Comparison of ENCODE assay signal across 18 cellular contexts in genomic region chr12:24738436-24738835, GRCh38.
DNase-seq lines count a peak whose midpoint lies in the region; ATAC-seq and TF ChIP-seq lines count a peak whose summit lies in the region.
"Had no signal": no experiment of that assay in that cellular context is flagged by ENCODE, and none has a peak within 500 bp of the region (broad histone marks: within the 10 kb centered on the region; RNA-seq: fewer than 3 reads in every experiment).

No MANE protein-coding gene starts in this region.

- no peak for TF ChIP-seq POLR2A in heart left ventricle (IDR thresholded peaks at IDR 0.05)

- no peak for TF ChIP-seq CTCF in OCI-LY3 (IDR thresholded peaks at IDR 0.05; ENCODE audit: low read depth, low read length)
- no peak for TF ChIP-seq CTCF in choroid plexus epithelial cell (conservative IDR thresholded peaks at IDR 0.05; ENCODE audit: low read depth, low read length)
- no peak for TF ChIP-seq CTCF in heart left ventricle (IDR thresholded peaks at IDR 0.05)

- peak overlapping the region; percentile 53 for H3K27ac ChIP-seq in OCI-LY3 (ENCODE audit: low read length)
- H3K27ac ChIP-seq in mesodermal cell (ENCODE audit: low read depth, low read length, severe bottlenecking) = peak overlapping the region; percentile 30
- H3K27ac ChIP-seq in heart left ventricle = no peak overlapping the region
- H3K27ac ChIP-seq: BLaER1 treated with 17β-estradiol and CSF1 and Interleukin-3, amounts not matched to agents 10 nM and 100 nM had no signal

- H3K9me3 ChIP-seq in OCI-LY3 (ENCODE audit: insufficient read depth, low read length) = no peaks in the 10 kb centered on the region
- H3K9me3 ChIP-seq in mesodermal cell (ENCODE audit: control insufficient read depth, low read length) = no peaks in the 10 kb centered on the region
- H3K9me3 ChIP-seq in heart left ventricle = no peaks in the 10 kb centered on the region
- H3K9me3 ChIP-seq: MG63 had no signal

- H3K4me1 ChIP-seq in OCI-LY3 (ENCODE audit: low read length) (peaks cover 96% of the 10 kb centered on the region), mesodermal cell (ENCODE audit: control insufficient read depth, insufficient read depth, low read length, poor library complexity, severe bottlenecking) (peaks cover 26% of the 10 kb centered on the region), heart left ventricle (peaks cover 0 to 24% (median 0%) of the 10 kb centered on the region in 12 donors)

- H3K9ac ChIP-seq in OCI-LY3 (ENCODE audit: low read length) = peak overlapping the region; percentile 57
- H3K9ac ChIP-seq: BLaER1 treated with 17β-estradiol and CSF1 and Interleukin-3, amounts not matched to agents 10 nM and 100 nM had no signal

- ATAC-seq in GM19467 (IDR thresholded peaks at IDR 0.05; ENCODE audit: unreplicated experiment) (no peak), heart left ventricle (no peak), GM21717 (IDR thresholded peaks at IDR 0.05; ENCODE audit: unreplicated experiment) (no peak)
- ATAC-seq: Right ventricle myocardium inferior had no signal

- no peaks in the 10 kb centered on the region for H4K20me1 ChIP-seq in OCI-LY3 (ENCODE audit: insufficient read depth, low read length)
- H4K20me1 ChIP-seq: BLaER1 treated with 17β-estradiol and CSF1 and Interleukin-3, amounts not matched to agents 10 nM and 100 nM had no signal

- H3K4me2 ChIP-seq in OCI-LY3 (ENCODE audit: low read length) = peak overlapping the region; percentile 64; the same call in 1 of the 2 replicates

- DNase-seq in choroid plexus epithelial cell (ENCODE audit: low read depth) (peak; percentile 53), heart left ventricle (no peak)
- DNase-seq in central memory CD4-positive, alpha-beta T cell = no peak
- DNase-seq: CD4-positive, alpha-beta memory T cell; GDM1; Karpas-422; MG63; NCI-H1417; NCI-H1694 treated with DMSO at 0.1 percent for 48 hours; NCI-H446; NCI-H526; OCI-M1 had no signal

- H3K27me3 ChIP-seq in OCI-LY3 (ENCODE audit: low read depth, low read length) (no peaks in the 10 kb centered on the region), heart left ventricle (no peaks in the 10 kb centered on the region)
- H3K27me3 ChIP-seq: BLaER1 treated with 17β-estradiol and CSF1 and Interleukin-3, amounts not matched to agents 10 nM and 100 nM; MG63 had no signal

- no peaks in the 10 kb centered on the region for H3K79me2 ChIP-seq in OCI-LY3 (ENCODE audit: low read length)

- no CpG with 5 or more reads among the region's 2 CpGs for WGBS in mesodermal cell (ENCODE audit: insufficient coverage in 2 of 2), 2 experiments
- WGBS in heart left ventricle, 4 donors = 77 to 84% (median 81%) methylated on average over 2 of the region's 2 CpGs

- H3K4me3 ChIP-seq in OCI-LY3 (ENCODE audit: low read length) (no peak overlapping the region), choroid plexus epithelial cell (ENCODE audit: low read depth, low read length) (no peak overlapping the region), mesodermal cell (ENCODE audit: extremely low read depth, insufficient read depth, low read length, poor library complexity, severe bottlenecking) (no peak overlapping the region), heart left ventricle (no peak overlapping the region)
- H3K4me3 ChIP-seq: BLaER1 treated with 17β-estradiol and CSF1 and Interleukin-3, amounts not matched to agents 10 nM and 100 nM; MG63 had no signal

- H3K36me3 ChIP-seq in OCI-LY3 (replicated peaks; ENCODE audit: low read depth, low read length) = no peaks in the 10 kb centered on the region
- no peaks in the 10 kb centered on the region for H3K36me3 ChIP-seq in mesodermal cell (ENCODE audit: control insufficient read depth, insufficient read depth, low read length)
- no peaks in the 10 kb centered on the region for H3K36me3 ChIP-seq in heart left ventricle
- H3K36me3 ChIP-seq: BLaER1 treated with 17β-estradiol and CSF1 and Interleukin-3, amounts not matched to agents 10 nM and 100 nM; MG63 had no signal

- intact Hi-C loops in heart left ventricle (cut with DNase I) = no loop called here

- 0 out of 2 replicates have a peak overlapping the region, but pooled peaks have one; percentile 23 for H2AFZ ChIP-seq in OCI-LY3 (ENCODE audit: low read depth, low read length)

Comparison
In these comparisons a context has a peak if more than half of its experiments do, and no peak if none do; other contexts are left out.
1. H3K27ac ChIP-seq: peak in OCI-LY3 (single experiment) and mesodermal cell (single experiment); none in heart left ventricle (0 of 12).